1 cellular context compared by ENCODE assay signal in genomic region chr11:65607614-65608426, GRCh38.
TF ChIP-seq lines count a peak whose summit lies in the region.

No MANE protein-coding gene starts in this region.

TF ChIP-seq in GM12878, 131 proteins besides CTCF, POLR2A, EP300 and RAD21:
- no peak for TF ChIP-seq USF1 (IDR thresholded peaks at IDR 0.05; ENCODE audit: borderline replicate concordance, extremely low read length, insufficient read depth, low read depth, low read length)
- TF ChIP-seq EGR1 (IDR thresholded peaks at IDR 0.05; ENCODE audit: borderline replicate concordance in 1 of 2, low read depth in 2 of 2, low read length in 2 of 2): no peak
- TF ChIP-seq SUPT20H (IDR thresholded peaks at IDR 0.05; ENCODE audit: borderline replicate concordance, control insufficient read depth, low read depth, low read length): no peak
- TF ChIP-seq ZBTB33 (IDR thresholded peaks at IDR 0.05): no peak
- no peak for TF ChIP-seq TCF7 (IDR thresholded peaks at IDR 0.05; ENCODE audit: borderline replicate concordance)
- no peak for TF ChIP-seq SPI1 (IDR thresholded peaks at IDR 0.05; ENCODE audit: borderline replicate concordance, insufficient read depth, low read depth, low read length)
